15 cellular contexts compared by ENCODE assay signal in genomic region chr7:55075464-55075971, GRCh38. TPM values are rescaled to one million over a fixed set of nuclear protein-coding genes. Genes with fewer than 3 reads are reported as not detected.
DNase-seq lines count a peak whose midpoint lies in the region; ATAC-seq and TF ChIP-seq lines count a peak whose summit lies in the region.
"Had no signal": no experiment of that assay in that cellular context is flagged by ENCODE, and none has a peak within 500 bp of the region (broad histone marks: within the 10 kb centered on the region; RNA-seq: fewer than 3 reads in every experiment).

No MANE protein-coding gene starts in this region.

- H3K4me1 Mint-ChIP-seq in stimulated activated effector memory CD8-positive, alpha-beta T cell treated with anti-CD3 and anti-CD28 coated beads, Interleukin-12 subunit alpha, Interleukin-12 subunit beta, amount 100 ng/mL, for 72 hours = peaks cover 21% of the 10 kb centered on the region
- H3K4me1 Mint-ChIP-seq in naive thymus-derived CD4-positive, alpha-beta T cell = peaks cover 0 to 17% (median 3%) of the 10 kb centered on the region in 7 donors

- H3K27me3 Mint-ChIP-seq in naive thymus-derived CD4-positive, alpha-beta T cell = peaks cover 0 to 20% (median 4%) of the 10 kb centered on the region in 5 donors

- peaks cover 68% of the 10 kb centered on the region for H3K4me1 ChIP-seq in body of pancreas
- H3K4me1 ChIP-seq in left ventricle myocardium inferior = peaks cover 52% of the 10 kb centered on the region
- peaks cover 0 to 5% of the 10 kb centered on the region in 2 donors for H3K4me1 ChIP-seq in naive thymus-derived CD4-positive, alpha-beta T cell (ENCODE audit: control insufficient read depth in 2 of 2, insufficient read depth in 2 of 2, low read length in 2 of 2)

- peak overlapping the region in 2 of 4 donors; percentile 18 to 21 for H3K27ac ChIP-seq in body of pancreas
- H3K27ac ChIP-seq in left ventricle myocardium inferior (replicated peaks) = peak overlapping the region; percentile 83
- H3K27ac ChIP-seq in naive thymus-derived CD4-positive, alpha-beta T cell (ENCODE audit: low read depth, low read length) = no peak overlapping the region

- 82 to 89% methylated on average over 5 of the region's 5 CpGs for WGBS in body of pancreas, 2 donors

- H3K36me3 Mint-ChIP-seq in stimulated activated effector memory CD8-positive, alpha-beta T cell treated with anti-CD3 and anti-CD28 coated beads, Interleukin-12 subunit alpha, Interleukin-12 subunit beta, amount 100 ng/mL, for 72 hours = no peaks in the 10 kb centered on the region
- peaks cover 0 to 2% (median 0%) of the 10 kb centered on the region in 5 donors for H3K36me3 Mint-ChIP-seq in naive thymus-derived CD4-positive, alpha-beta T cell

- TF ChIP-seq POLR2A in body of pancreas (IDR thresholded peaks at IDR 0.05) = no peak

- H3K27me3 ChIP-seq in body of pancreas (no peaks in the 10 kb centered on the region), left ventricle myocardium inferior (ENCODE audit: low read depth) (no peaks in the 10 kb centered on the region)
- no peaks in the 10 kb centered on the region for H3K27me3 ChIP-seq in naive thymus-derived CD4-positive, alpha-beta T cell (ENCODE audit: control insufficient read depth in 2 of 2, insufficient read depth in 2 of 2, low read length in 2 of 2)

- DNase-seq in AG10803 (ENCODE audit: low read depth) (peak; percentile 44), body of pancreas (peak; percentile 38 to 61 (median 56)), left ventricle myocardium inferior (peak; percentile 53), sciatic nerve (ENCODE audit: low spot score) (no peak)
- no peak for DNase-seq in stimulated activated effector memory CD8-positive, alpha-beta T cell treated with anti-CD3 and anti-CD28 coated beads, Interleukin-12 subunit alpha, Interleukin-12 subunit beta, amount 100 ng/mL, for 72 hours (ENCODE audit: low spot score in 2 of 2)
- DNase-seq in naive thymus-derived CD4-positive, alpha-beta T cell = no peak
- DNase-seq: ACHN; activated CD4-positive, alpha-beta T cell treated with anti-CD3 and anti-CD28 coated beads, Interleukin-2, amount 50 U/mL, for 1 hour; activated gamma-delta T cell treated with Interleukin-2 at 50 U/mL for 16 hours; NCI-H2081 had no signal

- ATAC-seq in body of pancreas (peak; percentile 49), sciatic nerve (peak; percentile 87), HG02763 (IDR thresholded peaks at IDR 0.05; ENCODE audit: unreplicated experiment) (no peak), GM18870 (IDR thresholded peaks at IDR 0.05; ENCODE audit: unreplicated experiment) (no peak)
- no peak for ATAC-seq in stimulated activated effector memory CD8-positive, alpha-beta T cell treated with anti-CD3 and anti-CD28 coated beads, Interleukin-12 subunit alpha, Interleukin-12 subunit beta, amount 100 ng/mL, for 72 hours
- ATAC-seq in naive thymus-derived CD4-positive, alpha-beta T cell = no peak
- ATAC-seq: HCT116 had no signal

- H3K36me3 ChIP-seq in body of pancreas (replicated peaks in 1 of 2; ENCODE audit: insufficient read depth in 1 of 2, low read depth in 2 of 2) (no peaks in the 10 kb centered on the region), left ventricle myocardium inferior (no peaks in the 10 kb centered on the region)
- no peaks in the 10 kb centered on the region for H3K36me3 ChIP-seq in naive thymus-derived CD4-positive, alpha-beta T cell (ENCODE audit: control insufficient read depth in 2 of 3, insufficient read depth in 3 of 3, low read length in 3 of 3)

- H3K4me3 ChIP-seq in AG10803 (ENCODE audit: low read length) = no peak overlapping the region
- H3K4me3 ChIP-seq in body of pancreas = no peak overlapping the region
- H3K4me3 ChIP-seq in left ventricle myocardium inferior = no peak overlapping the region
- no peak overlapping the region for H3K4me3 ChIP-seq in naive thymus-derived CD4-positive, alpha-beta T cell (ENCODE audit: low read length)

- CTCF ChIA-PET in naive thymus-derived CD4-positive, alpha-beta T cell (lab: Charles Lee) = interaction anchor here (0.6 kb wide), 1 partner anchor 1162 kb away, joined by 6 read pairs; no protein-coding TSS in a partner anchor

- intact Hi-C loops in body of pancreas (cut with DNase I) = no loop called here
- intact Hi-C loops in left ventricle myocardium inferior (cut with micrococcal nuclease) = no loop called here
- intact Hi-C loops in sciatic nerve (cut with DNase I) = no loop called here
- intact Hi-C loops in naive thymus-derived CD4-positive, alpha-beta T cell (cut with micrococcal nuclease) = no loop called here

- H3K9me3 ChIP-seq in body of pancreas (no peaks in the 10 kb centered on the region), left ventricle myocardium inferior (replicated peaks) (no peaks in the 10 kb centered on the region)
- H3K9me3 ChIP-seq in naive thymus-derived CD4-positive, alpha-beta T cell (ENCODE audit: control insufficient read depth in 2 of 3, low read length in 3 of 3) = no peaks in the 10 kb centered on the region

- no peak overlapping the region for H3K27ac Mint-ChIP-seq in stimulated activated effector memory CD8-positive, alpha-beta T cell treated with anti-CD3 and anti-CD28 coated beads, Interleukin-12 subunit alpha, Interleukin-12 subunit beta, amount 100 ng/mL, for 72 hours
- H3K27ac Mint-ChIP-seq in naive thymus-derived CD4-positive, alpha-beta T cell = no peak overlapping the region
- H3K27ac Mint-ChIP-seq: T-helper 1 cell treated with Interleukin-12 subunit alpha and Interleukin-12 subunit beta and Interleukin-4 antibody, amounts not matched to agents 30 μg/mL and 1 μg/mL, for 36 hours had no signal

- TF ChIP-seq CTCF in AG10803 (conservative IDR thresholded peaks at IDR 0.05; ENCODE audit: low read length) (no peak), body of pancreas (IDR thresholded peaks at IDR 0.05) (no peak), left ventricle myocardium inferior (IDR thresholded peaks at IDR 0.05; ENCODE audit: borderline replicate concordance) (no peak)

- H3K9me3 Mint-ChIP-seq in stimulated activated effector memory CD8-positive, alpha-beta T cell treated with anti-CD3 and anti-CD28 coated beads, Interleukin-12 subunit alpha, Interleukin-12 subunit beta, amount 100 ng/mL, for 72 hours = no peaks in the 10 kb centered on the region
- H3K9me3 Mint-ChIP-seq in naive thymus-derived CD4-positive, alpha-beta T cell = no peaks in the 10 kb centered on the region
- H3K9me3 Mint-ChIP-seq: central memory CD8-positive, alpha-beta T cell; T-helper 1 cell treated with Interleukin-12 subunit alpha and Interleukin-12 subunit beta and Interleukin-4 antibody, amounts not matched to agents 30 μg/mL and 1 μg/mL, for 36 hours had no signal

- POLR2A ChIA-PET in naive thymus-derived CD4-positive, alpha-beta T cell (lab: Charles Lee) = no interaction called here

- H3K4me3 Mint-ChIP-seq in stimulated activated effector memory CD8-positive, alpha-beta T cell treated with anti-CD3 and anti-CD28 coated beads, Interleukin-12 subunit alpha, Interleukin-12 subunit beta, amount 100 ng/mL, for 72 hours = no peak overlapping the region
- H3K4me3 Mint-ChIP-seq in naive thymus-derived CD4-positive, alpha-beta T cell = no peak overlapping the region
- H3K4me3 Mint-ChIP-seq: central memory CD8-positive, alpha-beta T cell; T-helper 1 cell treated with Interleukin-12 subunit alpha and Interleukin-12 subunit beta and Interleukin-4 antibody, amounts not matched to agents 30 μg/mL and 1 μg/mL, for 36 hours had no signal

RNA-seq across cellular contexts. Expression of gene EGFR, which starts 56.7 kb away (rescaled TPM):
- total RNA-seq in body of pancreas = 10 to 100 TPM; 42.5 to 44.2 TPM
- 6.1 TPM for total RNA-seq in left ventricle myocardium inferior
- total RNA-seq in sciatic nerve = 125 TPM
- total RNA-seq in naive thymus-derived CD4-positive, alpha-beta T cell = under 1 TPM in 1 of 5 experiments, not detected in 4; 0.16 TPM
- not detected for polyA plus RNA-seq in naive thymus-derived CD4-positive, alpha-beta T cell

Comparison
In these comparisons a context has a peak if more than half of its experiments do, and no peak if none do; other contexts are left out.
1. DNase-seq: peak in AG10803 (single experiment), body of pancreas (4 of 4) and left ventricle myocardium inferior (single experiment); none in sciatic nerve (single experiment), stimulated activated effector memory CD8-positive, alpha-beta T cell treated with anti-CD3 and anti-CD28 coated beads, Interleukin-12 subunit alpha, Interleukin-12 subunit beta, amount 100 ng/mL, for 72 hours (0 of 2) and naive thymus-derived CD4-positive, alpha-beta T cell (0 of 9).
2. ATAC-seq: peak in body of pancreas (single experiment) and sciatic nerve (single experiment); none in stimulated activated effector memory CD8-positive, alpha-beta T cell treated with anti-CD3 and anti-CD28 coated beads, Interleukin-12 subunit alpha, Interleukin-12 subunit beta, amount 100 ng/mL, for 72 hours (single experiment), naive thymus-derived CD4-positive, alpha-beta T cell (single experiment), HG02763 (single experiment) and GM18870 (single experiment).